24 cellular contexts compared by ENCODE assay signal in genomic region chr19:31513841-31514240, GRCh38.
"Had no signal": no experiment of that assay in that cellular context is flagged by ENCODE, and none has a peak within 500 bp of the region (broad histone marks: within the 10 kb centered on the region; RNA-seq: fewer than 3 reads in every experiment).

No MANE protein-coding gene starts in this region.

- H3K4me1 Mint-ChIP-seq: immature natural killer cell; naive B cell; neural crest cell; stimulated activated naive B cell treated with anti-CD40 and anti-IgM and Interleukin-4, amounts not matched to agents 10 μg/mL and 1 μg/mL and 100 μg/mL, for 72 hours had no signal

- H3K27me3 ChIP-seq: colonic mucosa, right lobe of liver, tibial nerve, upper lobe of right lung, uterus had no signal

- H3K9me3 Mint-ChIP-seq: effector memory CD8-positive, alpha-beta T cell; mesothelial cell of epicardium; natural killer cell treated with Interleukin-12 subunit alpha and Interleukin-12 subunit beta and Interleukin-15 and Interleukin-18, amount 100 ng/mL, for 72 hours; neural crest cell had no signal

- ATAC-seq: effector memory CD8-positive, alpha-beta T cell; left lung; mucosa of descending colon; natural killer cell treated with Interleukin-12 subunit alpha and Interleukin-12 subunit beta and Interleukin-15 and Interleukin-18, amount 100 ng/mL, for 72 hours; right lobe of liver; stimulated activated naive B cell treated with anti-CD40 and anti-IgM and Interleukin-4, amounts not matched to agents 10 μg/mL and 1 μg/mL and 100 μg/mL, for 72 hours; upper lobe of right lung had no signal

- H3K36me3 Mint-ChIP-seq: immature natural killer cell; mesothelial cell of epicardium; naive B cell; natural killer cell treated with Interleukin-12 subunit alpha and Interleukin-12 subunit beta and Interleukin-15 and Interleukin-18, amount 100 ng/mL, for 72 hours; stimulated activated naive B cell treated with anti-CD40 and anti-IgM and Interleukin-4, amounts not matched to agents 10 μg/mL and 1 μg/mL and 100 μg/mL, for 72 hours had no signal

- H3K4me3 ChIP-seq: colonic mucosa, left lung, mucosa of descending colon, prostate gland, right lobe of liver, thoracic aorta, tibial nerve, upper lobe of right lung, uterus had no signal

- H3K9me3 ChIP-seq: colonic mucosa, left lung, mucosa of descending colon, prostate gland, right lobe of liver, thoracic aorta, tibial nerve, upper lobe of right lung, uterus had no signal

- H3K4me3 Mint-ChIP-seq: effector memory CD8-positive, alpha-beta T cell; immature natural killer cell; mesothelial cell of epicardium; naive B cell; natural killer cell treated with Interleukin-12 subunit alpha and Interleukin-12 subunit beta and Interleukin-15 and Interleukin-18, amount 100 ng/mL, for 72 hours; neural crest cell; stimulated activated naive B cell treated with anti-CD40 and anti-IgM and Interleukin-4, amounts not matched to agents 10 μg/mL and 1 μg/mL and 100 μg/mL, for 72 hours; stimulated activated naive CD8-positive, alpha-beta T cell treated with anti-CD3 and anti-CD28 coated beads, Interleukin-15, Interleukin-2, amounts not matched to agents 100 ng/mL and 50 ng/mL, for 24 hours had no signal

- H3K27me3 Mint-ChIP-seq: naive B cell; stimulated activated naive B cell treated with anti-CD40 and anti-IgM and Interleukin-4, amounts not matched to agents 10 μg/mL and 1 μg/mL and 100 μg/mL, for 72 hours; stimulated activated naive CD8-positive, alpha-beta T cell treated with anti-CD3 and anti-CD28 coated beads, Interleukin-15, Interleukin-2, amounts not matched to agents 100 ng/mL and 50 ng/mL, for 24 hours had no signal

- H3K36me3 ChIP-seq: colonic mucosa, left lung, prostate gland, right lobe of liver, thoracic aorta, tibial nerve, upper lobe of right lung, uterus had no signal

- H3K27ac ChIP-seq: colonic mucosa, left lung, prostate gland, right lobe of liver, thoracic aorta, tibial nerve, upper lobe of right lung, uterus had no signal

- H3K4me1 ChIP-seq: colonic mucosa, left lung, prostate gland, right lobe of liver, tibial nerve, upper lobe of right lung had no signal

- DNase-seq: colonic mucosa; dermis blood vessel endothelial cell; effector memory CD8-positive, alpha-beta T cell; erythroblast; hypothalamus; immature natural killer cell; left lung; mesenchymal stem cell; mucosa of descending colon; naive B cell; right lobe of liver; small intestine; stimulated activated CD4-positive, alpha-beta T cell treated with anti-CD3 and anti-CD28 coated beads, Interleukin-15, amount 100 ng/mL, for 24 hours; stimulated activated CD4-positive, alpha-beta T cell treated with anti-CD3 and anti-CD28 coated beads, Interleukin-2, amount 100 ng/mL, for 48 hours; stimulated activated naive B cell treated with anti-CD40 and anti-IgM and Interleukin-4, amounts not matched to agents 10 μg/mL and 1 μg/mL and 100 μg/mL, for 72 hours; upper lobe of right lung; uterus had no signal

- H3K27ac Mint-ChIP-seq: effector memory CD8-positive, alpha-beta T cell; immature natural killer cell; mesothelial cell of epicardium; naive B cell; natural killer cell treated with Interleukin-12 subunit alpha and Interleukin-12 subunit beta and Interleukin-15 and Interleukin-18, amount 100 ng/mL, for 72 hours; stimulated activated naive B cell treated with anti-CD40 and anti-IgM and Interleukin-4, amounts not matched to agents 10 μg/mL and 1 μg/mL and 100 μg/mL, for 72 hours had no signal
